ENCODE assay signal across 1 cellular context in the genomic region with DNA sequence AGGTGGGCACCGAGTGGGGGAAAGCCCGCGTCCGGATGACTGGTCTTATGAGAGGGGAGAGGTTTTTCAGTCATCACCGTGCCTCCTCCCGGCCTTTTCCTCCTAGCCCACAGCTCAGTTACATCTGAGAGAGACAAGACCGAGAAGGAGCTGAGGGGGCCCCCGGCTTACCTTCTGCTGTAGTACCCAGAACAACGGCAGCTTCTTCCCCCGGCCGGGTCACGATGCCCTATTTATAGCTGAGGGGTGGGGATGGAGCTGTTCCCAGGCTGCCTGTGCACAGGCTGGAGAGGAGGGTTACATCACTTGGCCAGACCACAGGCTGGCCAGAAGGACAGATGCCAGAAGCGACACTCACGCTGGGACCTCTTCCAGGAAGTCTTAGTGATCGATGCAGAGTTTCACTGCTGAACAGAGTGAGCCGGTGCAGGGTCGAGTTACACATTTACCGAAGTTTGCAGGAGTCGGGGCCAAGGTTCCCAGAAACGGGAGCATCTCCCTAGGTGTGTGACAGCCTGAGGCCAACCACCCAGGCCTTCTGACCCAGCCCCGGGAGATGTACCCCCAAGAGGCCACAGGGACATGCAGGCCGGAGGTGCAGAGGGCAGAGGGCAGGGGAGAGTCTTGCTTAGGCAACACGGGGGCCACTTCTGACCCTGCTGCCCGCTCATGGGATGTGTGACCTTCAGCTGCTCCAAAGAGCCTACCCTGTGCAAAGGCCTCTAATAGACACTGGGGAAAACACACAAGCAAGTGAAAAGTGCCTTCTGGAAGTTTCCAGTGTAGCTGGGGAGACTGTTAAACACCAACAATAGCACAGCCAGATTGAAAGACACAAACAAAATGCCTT.
TF ChIP-seq lines count a peak whose summit lies in the region.

A gene (minus strand): TSS at position 208 of the 850 bp plus-strand sequence. CDS start 3,299 bp downstream, outside the sequence.

TF ChIP-seq in HepG2, 621 proteins besides CTCF, POLR2A, EP300 and RAD21 (continued from another document and continues in another):
- TF ChIP-seq, protein P1, sequence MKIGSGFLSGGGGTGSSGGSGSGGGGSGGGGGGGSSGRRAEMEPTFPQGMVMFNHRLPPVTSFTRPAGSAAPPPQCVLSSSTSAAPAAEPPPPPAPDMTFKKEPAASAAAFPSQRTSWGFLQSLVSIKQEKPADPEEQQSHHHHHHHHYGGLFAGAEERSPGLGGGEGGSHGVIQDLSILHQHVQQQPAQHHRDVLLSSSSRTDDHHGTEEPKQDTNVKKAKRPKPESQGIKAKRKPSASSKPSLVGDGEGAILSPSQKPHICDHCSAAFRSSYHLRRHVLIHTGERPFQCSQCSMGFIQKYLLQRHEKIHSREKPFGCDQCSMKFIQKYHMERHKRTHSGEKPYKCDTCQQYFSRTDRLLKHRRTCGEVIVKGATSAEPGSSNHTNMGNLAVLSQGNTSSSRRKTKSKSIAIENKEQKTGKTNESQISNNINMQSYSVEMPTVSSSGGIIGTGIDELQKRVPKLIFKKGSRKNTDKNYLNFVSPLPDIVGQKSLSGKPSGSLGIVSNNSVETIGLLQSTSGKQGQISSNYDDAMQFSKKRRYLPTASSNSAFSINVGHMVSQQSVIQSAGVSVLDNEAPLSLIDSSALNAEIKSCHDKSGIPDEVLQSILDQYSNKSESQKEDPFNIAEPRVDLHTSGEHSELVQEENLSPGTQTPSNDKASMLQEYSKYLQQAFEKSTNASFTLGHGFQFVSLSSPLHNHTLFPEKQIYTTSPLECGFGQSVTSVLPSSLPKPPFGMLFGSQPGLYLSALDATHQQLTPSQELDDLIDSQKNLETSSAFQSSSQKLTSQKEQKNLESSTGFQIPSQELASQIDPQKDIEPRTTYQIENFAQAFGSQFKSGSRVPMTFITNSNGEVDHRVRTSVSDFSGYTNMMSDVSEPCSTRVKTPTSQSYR (CRISPR knock-in tag; IDR thresholded peaks at IDR 0.05; ENCODE audit: borderline replicate concordance) = peak; percentile 79
- TF ChIP-seq, protein P2, sequence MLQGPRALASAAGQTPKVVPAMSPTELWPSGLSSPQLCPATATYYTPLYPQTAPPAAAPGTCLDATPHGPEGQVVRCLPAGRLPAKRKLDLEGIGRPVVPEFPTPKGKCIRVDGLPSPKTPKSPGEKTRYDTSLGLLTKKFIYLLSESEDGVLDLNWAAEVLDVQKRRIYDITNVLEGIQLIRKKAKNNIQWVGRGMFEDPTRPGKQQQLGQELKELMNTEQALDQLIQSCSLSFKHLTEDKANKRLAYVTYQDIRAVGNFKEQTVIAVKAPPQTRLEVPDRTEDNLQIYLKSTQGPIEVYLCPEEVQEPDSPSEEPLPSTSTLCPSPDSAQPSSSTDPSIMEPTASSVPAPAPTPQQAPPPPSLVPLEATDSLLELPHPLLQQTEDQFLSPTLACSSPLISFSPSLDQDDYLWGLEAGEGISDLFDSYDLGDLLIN (CRISPR knock-in tag; IDR thresholded peaks at IDR 0.05; ENCODE audit: borderline replicate concordance) = no peak
- TF ChIP-seq NCOA2 (CRISPR knock-in tag; IDR thresholded peaks at IDR 0.05) (peak; percentile 99), TBL1XR1 (IDR thresholded peaks at IDR 0.05; ENCODE audit: borderline replicate concordance, low read length, partially characterized antibody) (peak; percentile 63), MXI1 (IDR thresholded peaks at IDR 0.05; ENCODE audit: borderline replicate concordance, low read depth, low read length) (peak; percentile 26; the same call in 1 of the 3 replicates), ZNF260 (CRISPR knock-in tag; IDR thresholded peaks at IDR 0.05; ENCODE audit: borderline replicate concordance, low read depth) (no peak), POLR2AphosphoS5 (IDR thresholded peaks at IDR 0.05; ENCODE audit: low read depth, low read length) (peak; percentile 91), RFXANK (CRISPR knock-in tag; IDR thresholded peaks at IDR 0.05) (peak; percentile 64; the same call in 1 of the 2 replicates), RBM22 (optimal IDR thresholded peaks at IDR 0.05; ENCODE audit: low read length) (peak; percentile 64), ZNF775 (CRISPR knock-in tag; IDR thresholded peaks at IDR 0.05; ENCODE audit: borderline replicate concordance) (no peak), LCORL (IDR thresholded peaks at IDR 0.05) (peak; percentile 58; the same call in 1 of the 2 replicates), LCORL (CRISPR knock-in tag; IDR thresholded peaks at IDR 0.05) (peak; percentile 98), ZNF180 (CRISPR knock-in tag; IDR thresholded peaks at IDR 0.05; ENCODE audit: borderline replicate concordance, low read depth) (no peak), ZNF30 (CRISPR knock-in tag; IDR thresholded peaks at IDR 0.05) (no peak), JDP2 (CRISPR knock-in tag; IDR thresholded peaks at IDR 0.05; ENCODE audit: borderline replicate concordance) (no peak), MTA3 (CRISPR knock-in tag; IDR thresholded peaks at IDR 0.05) (no peak), ZNF768 (CRISPR knock-in tag; IDR thresholded peaks at IDR 0.05) (peak; percentile 58; the same call in 1 of the 2 replicates), MTA1 (CRISPR knock-in tag; IDR thresholded peaks at IDR 0.05; ENCODE audit: borderline replicate concordance) (peak; percentile 100), MAF1 (CRISPR knock-in tag; IDR thresholded peaks at IDR 0.05; ENCODE audit: borderline replicate concordance) (0 out of 2 replicates have a peak, but pooled peaks have one; percentile 19), SATB2 (CRISPR knock-in tag; IDR thresholded peaks at IDR 0.05) (peak; percentile 24; the same call in 1 of the 2 replicates), ZFP90 (CRISPR knock-in tag; IDR thresholded peaks at IDR 0.05; ENCODE audit: borderline replicate concordance) (no peak; the same call in 1 of the 2 replicates), NPAS2 (CRISPR knock-in tag; IDR thresholded peaks at IDR 0.05; ENCODE audit: borderline replicate concordance) (no peak), ZNF230 (CRISPR knock-in tag; IDR thresholded peaks at IDR 0.05) (peak; percentile 83), EZH2 (conservative IDR thresholded peaks at IDR 0.05; ENCODE audit: low read depth, low read length) (no peak), AGO2 (optimal IDR thresholded peaks at IDR 0.05; ENCODE audit: low read depth, low read length) (no peak)
- TF ChIP-seq, protein P3, sequence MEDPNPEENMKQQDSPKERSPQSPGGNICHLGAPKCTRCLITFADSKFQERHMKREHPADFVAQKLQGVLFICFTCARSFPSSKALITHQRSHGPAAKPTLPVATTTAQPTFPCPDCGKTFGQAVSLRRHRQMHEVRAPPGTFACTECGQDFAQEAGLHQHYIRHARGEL (CRISPR knock-in tag; IDR thresholded peaks at IDR 0.05) = 0 out of 2 replicates have a peak, but pooled peaks have one; percentile 53
- TF ChIP-seq, protein P4, sequence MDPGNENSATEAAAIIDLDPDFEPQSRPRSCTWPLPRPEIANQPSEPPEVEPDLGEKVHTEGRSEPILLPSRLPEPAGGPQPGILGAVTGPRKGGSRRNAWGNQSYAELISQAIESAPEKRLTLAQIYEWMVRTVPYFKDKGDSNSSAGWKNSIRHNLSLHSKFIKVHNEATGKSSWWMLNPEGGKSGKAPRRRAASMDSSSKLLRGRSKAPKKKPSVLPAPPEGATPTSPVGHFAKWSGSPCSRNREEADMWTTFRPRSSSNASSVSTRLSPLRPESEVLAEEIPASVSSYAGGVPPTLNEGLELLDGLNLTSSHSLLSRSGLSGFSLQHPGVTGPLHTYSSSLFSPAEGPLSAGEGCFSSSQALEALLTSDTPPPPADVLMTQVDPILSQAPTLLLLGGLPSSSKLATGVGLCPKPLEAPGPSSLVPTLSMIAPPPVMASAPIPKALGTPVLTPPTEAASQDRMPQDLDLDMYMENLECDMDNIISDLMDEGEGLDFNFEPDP (CRISPR knock-in tag; conservative IDR thresholded peaks at IDR 0.05) = no peak
- TF ChIP-seq, protein P5, sequence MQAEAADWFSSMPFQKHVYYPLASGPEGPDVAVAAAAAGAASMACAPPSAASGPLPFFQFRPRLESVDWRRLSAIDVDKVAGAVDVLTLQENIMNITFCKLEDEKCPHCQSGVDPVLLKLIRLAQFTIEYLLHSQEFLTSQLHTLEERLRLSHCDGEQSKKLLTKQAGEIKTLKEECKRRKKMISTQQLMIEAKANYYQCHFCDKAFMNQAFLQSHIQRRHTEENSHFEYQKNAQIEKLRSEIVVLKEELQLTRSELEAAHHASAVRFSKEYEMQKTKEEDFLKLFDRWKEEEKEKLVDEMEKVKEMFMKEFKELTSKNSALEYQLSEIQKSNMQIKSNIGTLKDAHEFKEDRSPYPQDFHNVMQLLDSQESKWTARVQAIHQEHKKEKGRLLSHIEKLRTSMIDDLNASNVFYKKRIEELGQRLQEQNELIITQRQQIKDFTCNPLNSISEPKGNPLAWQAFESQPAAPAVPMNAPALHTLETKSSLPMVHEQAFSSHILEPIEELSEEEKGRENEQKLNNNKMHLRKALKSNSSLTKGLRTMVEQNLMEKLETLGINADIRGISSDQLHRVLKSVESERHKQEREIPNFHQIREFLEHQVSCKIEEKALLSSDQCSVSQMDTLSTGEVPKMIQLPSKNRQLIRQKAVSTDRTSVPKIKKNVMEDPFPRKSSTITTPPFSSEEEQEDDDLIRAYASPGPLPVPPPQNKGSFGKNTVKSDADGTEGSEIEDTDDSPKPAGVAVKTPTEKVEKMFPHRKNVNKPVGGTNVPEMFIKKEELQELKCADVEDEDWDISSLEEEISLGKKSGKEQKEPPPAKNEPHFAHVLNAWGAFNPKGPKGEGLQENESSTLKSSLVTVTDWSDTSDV (CRISPR knock-in tag; IDR thresholded peaks at IDR 0.05) = 0 out of 2 replicates have a peak, but pooled peaks have one; percentile 51
- TF ChIP-seq, protein P6, sequence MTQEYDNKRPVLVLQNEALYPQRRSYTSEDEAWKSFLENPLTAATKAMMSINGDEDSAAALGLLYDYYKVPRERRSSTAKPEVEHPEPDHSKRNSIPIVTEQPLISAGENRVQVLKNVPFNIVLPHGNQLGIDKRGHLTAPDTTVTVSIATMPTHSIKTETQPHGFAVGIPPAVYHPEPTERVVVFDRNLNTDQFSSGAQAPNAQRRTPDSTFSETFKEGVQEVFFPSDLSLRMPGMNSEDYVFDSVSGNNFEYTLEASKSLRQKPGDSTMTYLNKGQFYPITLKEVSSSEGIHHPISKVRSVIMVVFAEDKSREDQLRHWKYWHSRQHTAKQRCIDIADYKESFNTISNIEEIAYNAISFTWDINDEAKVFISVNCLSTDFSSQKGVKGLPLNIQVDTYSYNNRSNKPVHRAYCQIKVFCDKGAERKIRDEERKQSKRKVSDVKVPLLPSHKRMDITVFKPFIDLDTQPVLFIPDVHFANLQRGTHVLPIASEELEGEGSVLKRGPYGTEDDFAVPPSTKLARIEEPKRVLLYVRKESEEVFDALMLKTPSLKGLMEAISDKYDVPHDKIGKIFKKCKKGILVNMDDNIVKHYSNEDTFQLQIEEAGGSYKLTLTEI (CRISPR knock-in tag; conservative IDR thresholded peaks at IDR 0.05) = no peak
- TF ChIP-seq, protein P7, sequence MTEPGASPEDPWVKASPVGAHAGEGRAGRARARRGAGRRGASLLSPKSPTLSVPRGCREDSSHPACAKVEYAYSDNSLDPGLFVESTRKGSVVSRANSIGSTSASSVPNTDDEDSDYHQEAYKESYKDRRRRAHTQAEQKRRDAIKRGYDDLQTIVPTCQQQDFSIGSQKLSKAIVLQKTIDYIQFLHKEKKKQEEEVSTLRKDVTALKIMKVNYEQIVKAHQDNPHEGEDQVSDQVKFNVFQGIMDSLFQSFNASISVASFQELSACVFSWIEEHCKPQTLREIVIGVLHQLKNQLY (CRISPR knock-in tag; IDR thresholded peaks at IDR 0.05) = peak; percentile 97
- TF ChIP-seq, protein P8, sequence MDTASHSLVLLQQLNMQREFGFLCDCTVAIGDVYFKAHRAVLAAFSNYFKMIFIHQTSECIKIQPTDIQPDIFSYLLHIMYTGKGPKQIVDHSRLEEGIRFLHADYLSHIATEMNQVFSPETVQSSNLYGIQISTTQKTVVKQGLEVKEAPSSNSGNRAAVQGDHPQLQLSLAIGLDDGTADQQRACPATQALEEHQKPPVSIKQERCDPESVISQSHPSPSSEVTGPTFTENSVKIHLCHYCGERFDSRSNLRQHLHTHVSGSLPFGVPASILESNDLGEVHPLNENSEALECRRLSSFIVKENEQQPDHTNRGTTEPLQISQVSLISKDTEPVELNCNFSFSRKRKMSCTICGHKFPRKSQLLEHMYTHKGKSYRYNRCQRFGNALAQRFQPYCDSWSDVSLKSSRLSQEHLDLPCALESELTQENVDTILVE (CRISPR knock-in tag; IDR thresholded peaks at IDR 0.05) = peak; percentile 87
- TF ChIP-seq, protein P9, sequence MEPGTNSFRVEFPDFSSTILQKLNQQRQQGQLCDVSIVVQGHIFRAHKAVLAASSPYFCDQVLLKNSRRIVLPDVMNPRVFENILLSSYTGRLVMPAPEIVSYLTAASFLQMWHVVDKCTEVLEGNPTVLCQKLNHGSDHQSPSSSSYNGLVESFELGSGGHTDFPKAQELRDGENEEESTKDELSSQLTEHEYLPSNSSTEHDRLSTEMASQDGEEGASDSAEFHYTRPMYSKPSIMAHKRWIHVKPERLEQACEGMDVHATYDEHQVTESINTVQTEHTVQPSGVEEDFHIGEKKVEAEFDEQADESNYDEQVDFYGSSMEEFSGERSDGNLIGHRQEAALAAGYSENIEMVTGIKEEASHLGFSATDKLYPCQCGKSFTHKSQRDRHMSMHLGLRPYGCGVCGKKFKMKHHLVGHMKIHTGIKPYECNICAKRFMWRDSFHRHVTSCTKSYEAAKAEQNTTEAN (CRISPR knock-in tag; conservative IDR thresholded peaks at IDR 0.05) = peak; percentile 80; the same call in 1 of the 2 replicates
- TF ChIP-seq, protein P10, sequence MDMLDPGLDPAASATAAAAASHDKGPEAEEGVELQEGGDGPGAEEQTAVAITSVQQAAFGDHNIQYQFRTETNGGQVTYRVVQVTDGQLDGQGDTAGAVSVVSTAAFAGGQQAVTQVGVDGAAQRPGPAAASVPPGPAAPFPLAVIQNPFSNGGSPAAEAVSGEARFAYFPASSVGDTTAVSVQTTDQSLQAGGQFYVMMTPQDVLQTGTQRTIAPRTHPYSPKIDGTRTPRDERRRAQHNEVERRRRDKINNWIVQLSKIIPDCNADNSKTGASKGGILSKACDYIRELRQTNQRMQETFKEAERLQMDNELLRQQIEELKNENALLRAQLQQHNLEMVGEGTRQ (IDR thresholded peaks at IDR 0.05; ENCODE audit: low read depth, low read length) = no peak
- TF ChIP-seq, protein P10 (CRISPR knock-in tag; IDR thresholded peaks at IDR 0.05; ENCODE audit: borderline replicate concordance) = peak; percentile 64
- TF ChIP-seq, protein P11, sequence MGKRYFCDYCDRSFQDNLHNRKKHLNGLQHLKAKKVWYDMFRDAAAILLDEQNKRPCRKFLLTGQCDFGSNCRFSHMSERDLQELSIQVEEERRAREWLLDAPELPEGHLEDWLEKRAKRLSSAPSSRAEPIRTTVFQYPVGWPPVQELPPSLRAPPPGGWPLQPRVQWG (CRISPR knock-in tag; IDR thresholded peaks at IDR 0.05; ENCODE audit: borderline replicate concordance, low read depth) = no peak; the same call in 1 of the 2 replicates
